Comparison of ENCODE assay signal across 7 cellular contexts in genomic region chr12:54033980-54034783, GRCh38. TPM values are rescaled to one million over a fixed set of nuclear protein-coding genes. Genes with fewer than 3 reads are reported as not detected.
DNase-seq lines count a peak whose midpoint lies in the region; ATAC-seq and TF ChIP-seq lines count a peak whose summit lies in the region.
"Had no signal": no experiment of that assay in that cellular context is flagged by ENCODE, and none has a peak within 500 bp of the region (broad histone marks: within the 10 kb centered on the region; RNA-seq: fewer than 3 reads in every experiment).

No MANE protein-coding gene starts in this region.

- no peak overlapping the region for H3K27ac Mint-ChIP-seq in immature natural killer cell

- no peaks in the 10 kb centered on the region for H3K79me2 ChIP-seq in PC-3 (ENCODE audit: low read length)

- ATAC-seq in PC-3: peak; percentile 25
- ATAC-seq in body of pancreas: no peak
- no peak for ATAC-seq in HG02610 (IDR thresholded peaks at IDR 0.05; ENCODE audit: unreplicated experiment)
- no peak for ATAC-seq in GM18505 (IDR thresholded peaks at IDR 0.05; ENCODE audit: unreplicated experiment)

- TF ChIP-seq CTCF in 22Rv1 (IDR thresholded peaks at IDR 0.05) (no peak), PC-3 (conservative IDR thresholded peaks at IDR 0.05; ENCODE audit: low read depth, low read length) (no peak), body of pancreas (IDR thresholded peaks at IDR 0.05) (no peak)

- H3K4me3 Mint-ChIP-seq in immature natural killer cell: peak overlapping the region; percentile 71 to 90 (median 82)

- POLR2A ChIA-PET in PC-3 (lab: Charles Lee; ENCODE audit: unreplicated experiment): no interaction called here

- DNase-seq in PC-3 (no peak), immature natural killer cell (no peak), body of pancreas (no peak)

- H3K9ac ChIP-seq in PC-3 (ENCODE audit: low read length): no peak overlapping the region

- H4K20me1 ChIP-seq in PC-3 (ENCODE audit: low read length): no peaks in the 10 kb centered on the region

- CTCF ChIA-PET in PC-3 (lab: Charles Lee): no interaction called here

- H3K9me2 ChIP-seq in PC-3 (replicated peaks; ENCODE audit: low read length): no peaks in the 10 kb centered on the region

- H3K4me1 ChIP-seq in PC-3 (ENCODE audit: insufficient read depth, low read length): peaks cover 11% of the 10 kb centered on the region
- peaks cover 28% of the 10 kb centered on the region for H3K4me1 ChIP-seq in body of pancreas

- TF ChIP-seq POLR2A in body of pancreas (IDR thresholded peaks at IDR 0.05) (no peak), GM18505 (IDR thresholded peaks at IDR 0.05; ENCODE audit: borderline replicate concordance, extremely low read depth, insufficient read depth, insufficient read length) (no peak)

- H3K4me1 Mint-ChIP-seq in immature natural killer cell: peaks cover 20 to 27% of the 10 kb centered on the region in 2 donors

- H3K9me3 ChIP-seq in PC-3 (ENCODE audit: low read length) (no peaks in the 10 kb centered on the region), body of pancreas (no peaks in the 10 kb centered on the region)

- peaks cover 0 to 2% (median 0%) of the 10 kb centered on the region in 6 donors for H3K9me3 Mint-ChIP-seq in immature natural killer cell

- H3K36me3 Mint-ChIP-seq in immature natural killer cell: no peaks in the 10 kb centered on the region

- WGBS in body of pancreas, 2 donors: 14 to 22% methylated on average over 31 to 52 of the region's 57 CpGs

- H3K27me3 ChIP-seq in PC-3 (ENCODE audit: low read length) (no peaks in the 10 kb centered on the region), body of pancreas (peaks cover 4 to 41% of the 10 kb centered on the region in 2 donors)

- BruUV-seq in PC-3 (replicated peaks; lab: Mats Ljungman, UMichigan): no TSS peak

- peak overlapping the region; percentile 75 for H3K27ac ChIP-seq in 22Rv1
- H3K27ac ChIP-seq in PC-3 (ENCODE audit: low read length): no peak overlapping the region
- H3K27ac ChIP-seq in body of pancreas: no peak overlapping the region

- no peaks in the 10 kb centered on the region for H3K36me3 ChIP-seq in PC-3 (ENCODE audit: low read depth, low read length)
- H3K36me3 ChIP-seq in body of pancreas (replicated peaks in 1 of 2; ENCODE audit: insufficient read depth in 1 of 2, low read depth in 2 of 2): no peaks in the 10 kb centered on the region

- H3F3A ChIP-seq in PC-3 (ENCODE audit: low read length, unreplicated experiment): no peaks in the 10 kb centered on the region

- peak overlapping the region; percentile 70 for H3K4me3 ChIP-seq in PC-3 (ENCODE audit: low read length)
- H3K4me3 ChIP-seq in body of pancreas: no peak overlapping the region

- peak overlapping the region; percentile 81 for H2AFZ ChIP-seq in PC-3 (ENCODE audit: low read length)

- intact Hi-C loops in PC-3 (cut with micrococcal nuclease) (loop anchor here (2.0 kb wide), 1 partner anchor 101 kb away; no protein-coding TSS in a partner anchor), body of pancreas (cut with DNase I) (loop anchor here (5.0 kb wide), 1 partner anchor 158 kb away; no protein-coding TSS in a partner anchor)

- peak overlapping the region; percentile 85 for H3K4me2 ChIP-seq in PC-3 (ENCODE audit: low read length)

- peaks cover 43 to 56% (median 52%) of the 10 kb centered on the region in 3 donors for H3K27me3 Mint-ChIP-seq in immature natural killer cell (ENCODE audit: low read depth in 3 of 3)

RNA-seq across cellular contexts. Expression of gene HOXC5, which starts 1.3 kb away (rescaled TPM):
- 0.26 and 0.29 TPM in 2 replicates for total RNA-seq in PC-3 (2014; rRNA removed)
- polyA plus RNA-seq in immature natural killer cell: not detected
- not detected for total RNA-seq in body of pancreas
- total RNA-seq: H4 had no signal

RNA-seq across cellular contexts. Expression of gene HOXC6, which starts 5.9 kb away (rescaled TPM):
- total RNA-seq in PC-3 (2014; rRNA removed): 2.8 and 5.3 TPM in 2 replicates
- polyA plus RNA-seq in immature natural killer cell: not detected
- not detected for total RNA-seq in body of pancreas

RNA-seq across cellular contexts. Expression of gene HOXC4, which starts 19.5 kb away (rescaled TPM):
- total RNA-seq in PC-3 (2014; rRNA removed) (1.8 and 2.6 TPM in 2 replicates), body of pancreas (not detected)
- under 1 TPM; 0.45 to 0.99 (median 0.92) TPM for polyA plus RNA-seq in immature natural killer cell

RNA-seq across cellular contexts. Expression of gene HOXC8, which starts 25.4 kb away (rescaled TPM):
- 1.1 and 2.4 TPM in 2 replicates for total RNA-seq in PC-3 (2014; rRNA removed)
- not detected for polyA plus RNA-seq in immature natural killer cell
- not detected for total RNA-seq in body of pancreas

RNA-seq across cellular contexts. Expression of gene HOXC9, which starts 34.2 kb away (rescaled TPM):
- total RNA-seq in PC-3 (2014; rRNA removed): 1.5 and 1.8 TPM in 2 replicates
- not detected for polyA plus RNA-seq in immature natural killer cell
- not detected for total RNA-seq in body of pancreas
